14 cellular contexts compared by ENCODE assay signal in the genomic region with DNA sequence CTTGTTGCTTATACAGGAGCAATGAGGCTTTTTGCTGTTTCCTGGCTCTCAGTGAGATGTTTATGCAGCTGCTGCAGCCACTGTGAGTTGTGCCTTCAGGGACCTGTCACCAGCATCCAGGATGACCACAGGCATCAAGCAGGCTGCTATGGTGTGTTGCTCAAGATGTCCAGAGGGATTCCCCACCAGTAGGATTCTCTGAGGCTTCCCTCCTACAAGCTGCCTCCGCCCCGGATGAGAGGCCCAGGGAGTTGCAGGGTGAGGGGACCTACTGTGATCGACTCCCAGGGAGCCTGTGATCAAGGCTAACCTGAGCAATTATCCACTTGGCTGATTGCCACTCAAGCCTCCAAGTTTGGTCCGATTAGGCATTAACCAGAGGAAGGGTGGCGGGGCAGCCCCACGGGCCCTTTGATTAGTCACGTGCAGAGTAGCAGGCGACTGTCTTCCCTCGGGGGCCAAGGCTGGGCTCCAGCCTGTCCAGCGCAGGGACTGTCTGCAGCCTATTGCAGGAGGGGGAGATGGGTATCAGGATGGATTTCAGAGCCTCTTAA. TPM values are rescaled to one million over a fixed set of nuclear protein-coding genes. Genes with fewer than 3 reads are reported as not detected.
DNase-seq lines count a peak whose midpoint lies in the region; ATAC-seq lines count a peak whose summit lies in the region.
"Had no signal": no experiment of that assay in that cellular context is flagged by ENCODE, and none has a peak within 500 bp of the region (broad histone marks: within the 10 kb centered on the region; RNA-seq: fewer than 3 reads in every experiment).

No MANE protein-coding gene starts in this region.

- ATAC-seq in GM19043 (IDR thresholded peaks at IDR 0.05; ENCODE audit: low read depth, unreplicated experiment) (peak; percentile 89), HG03108 (IDR thresholded peaks at IDR 0.05; ENCODE audit: unreplicated experiment) (peak; percentile 55), HG03025 (IDR thresholded peaks at IDR 0.05; ENCODE audit: low FRiP score, unreplicated experiment) (no peak)

- in situ Hi-C loops in Caki2 (cut with HindIII; ENCODE audit: low pct_unique_long_range_greater_than_20kb, low sequenced_read_pairs), result no loop called here

- DNase-seq in Caki2 (ENCODE audit: low read depth) (peak; percentile 71), kidney tubule cell (ENCODE audit: low spot score) (peak; percentile 80), NCI-H526 (lab: John Stamatoyannopoulos, UW) (no peak)
- DNase-seq in stimulated activated naive CD4-positive, alpha-beta T cell (lab: John Stamatoyannopoulos, UW), result no peak
- no peak for DNase-seq in stimulated activated CD4-positive, alpha-beta T cell treated with anti-CD3 and anti-CD28 coated beads, Interleukin-12 subunit alpha, Interleukin-12 subunit beta, amount 100 ng/mL, for 4 hours
- DNase-seq: caudate nucleus, foreskin fibroblast, midbrain, NCI-H446 treated with DMSO at 0.1 percent for 48 hours, testis had no signal

RNA-seq across cellular contexts. Expression of a gene that starts 1.8 kb away (rescaled TPM):
- 0.27 and 0.84 TPM in 2 replicates for total RNA-seq in Caki2 (2014; rRNA removed; shearing (Covaris generic); ENCODE audit: low replicate concordance)
- total RNA-seq: T-helper 2 cell treated with Interferon-gamma antibody and Interleukin-4, amounts not matched to agents 100 ng/mL and 5 ng/mL, for 36 hours had no signal

Comparison
In these comparisons a context has a peak if more than half of its experiments do, and no peak if none do; other contexts are left out.
1. DNase-seq: peak in Caki2 (single experiment) and kidney tubule cell (single experiment); none in stimulated activated naive CD4-positive, alpha-beta T cell (0 of 6), stimulated activated CD4-positive, alpha-beta T cell treated with anti-CD3 and anti-CD28 coated beads, Interleukin-12 subunit alpha, Interleukin-12 subunit beta, amount 100 ng/mL, for 4 hours (single experiment) and NCI-H526 (0 of 2).